ENCODE assay signal across 9 cellular contexts in the genomic region with DNA sequence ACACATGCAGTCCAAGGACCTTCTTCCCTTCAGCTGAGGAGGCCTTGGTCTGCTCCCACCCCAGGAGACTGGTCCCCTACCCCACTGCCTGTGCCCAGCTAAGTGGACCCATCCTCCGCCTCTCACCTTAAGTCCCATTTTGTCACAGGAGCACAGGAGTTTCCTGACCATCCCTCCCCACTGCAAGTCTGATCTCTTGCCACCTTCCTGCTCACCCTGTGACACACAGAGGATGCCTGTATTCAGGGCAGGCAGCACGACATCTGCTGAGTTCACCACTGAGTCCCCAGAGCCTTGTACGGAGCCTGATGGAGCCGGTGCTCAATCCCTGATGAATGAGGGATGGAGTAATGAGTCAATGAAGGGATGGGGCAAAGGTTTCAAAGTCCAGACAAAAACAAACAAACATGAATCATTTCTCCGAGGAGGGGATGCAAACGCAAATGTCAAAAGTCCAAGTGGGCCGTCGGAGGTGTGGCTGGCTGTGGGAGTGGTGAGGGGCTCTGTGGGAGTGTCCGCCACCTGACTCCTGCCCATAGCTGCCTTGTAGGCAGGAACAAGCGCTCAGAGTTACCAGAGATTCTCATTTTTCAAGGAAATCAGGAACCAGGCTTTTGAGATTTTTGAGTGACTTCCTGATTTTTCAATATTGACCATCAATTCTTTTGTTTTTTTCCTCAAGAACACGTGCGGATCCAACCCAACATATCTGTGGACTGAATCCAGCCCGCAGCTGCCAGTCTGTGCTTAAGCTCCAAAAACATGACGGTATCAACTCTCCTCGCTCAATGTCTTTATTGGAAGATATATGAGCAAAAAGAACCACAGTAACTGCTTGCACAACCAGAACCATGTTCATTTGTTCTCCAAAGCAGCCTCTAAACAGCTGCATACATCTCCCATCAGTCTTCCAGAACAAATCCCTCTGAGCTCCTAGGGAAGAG. TPM values are rescaled to one million over a fixed set of nuclear protein-coding genes. Genes with fewer than 3 reads are reported as not detected.
DNase-seq lines count a peak whose midpoint lies in the region; ATAC-seq and TF ChIP-seq lines count a peak whose summit lies in the region.
"Had no signal": no experiment of that assay in that cellular context is flagged by ENCODE, and none has a peak within 500 bp of the region (broad histone marks: within the 10 kb centered on the region; RNA-seq: fewer than 3 reads in every experiment).

No MANE protein-coding gene starts in this region.

- no peak overlapping the region for H3K56ac ChIP-seq in mesendoderm (ENCODE audit: low read length)

- H3K27me3 ChIP-seq in heart right ventricle, result no peaks in the 10 kb centered on the region
- H3K27me3 ChIP-seq in right lobe of liver, result no peaks in the 10 kb centered on the region
- H3K27me3 ChIP-seq in upper lobe of left lung, result no peaks in the 10 kb centered on the region
- no peaks in the 10 kb centered on the region for H3K27me3 ChIP-seq in mesendoderm (ENCODE audit: insufficient read depth, low read length, poor library complexity)

- H3K4me3 ChIP-seq in heart right ventricle, result no peak overlapping the region
- no peak overlapping the region for H3K4me3 ChIP-seq in right lobe of liver
- H3K4me3 ChIP-seq in upper lobe of left lung, result no peak overlapping the region
- no peak overlapping the region for H3K4me3 ChIP-seq in mesendoderm (ENCODE audit: low read length)

- intact Hi-C loops in heart right ventricle (cut with DNase I) (loop anchor here in 5 of 10 donors (5.0 to 10.0 kb wide), 4 partner anchors 33 to 128 kb away; no protein-coding TSS in a partner anchor), left ventricle myocardium superior (cut with micrococcal nuclease) (loop anchor here (10.0 kb wide), 2 partner anchors 61 to 141 kb away; no protein-coding TSS in a partner anchor), right lobe of liver (cut with DNase I) (loop anchor here (5.0 to 10.0 kb wide), 3 partner anchors 61 to 143 kb away; no protein-coding TSS in a partner anchor)

- no peaks in the 10 kb centered on the region for H3K27me3 Mint-ChIP-seq in activated CD8-positive, alpha-beta T cell treated with anti-CD3 and anti-CD28 coated beads, Interleukin-2, amount 10 ng/mL, durations not matched to agents 7 days and 5 days (ENCODE audit: low read depth)

- peaks cover 43% of the 10 kb centered on the region for H3K36me3 Mint-ChIP-seq in activated CD8-positive, alpha-beta T cell treated with anti-CD3 and anti-CD28 coated beads, Interleukin-2, amount 10 ng/mL, durations not matched to agents 7 days and 5 days (ENCODE audit: low read depth)

- no peak overlapping the region for H2AK5ac ChIP-seq in mesendoderm (ENCODE audit: low read length)

- H3K9me3 Mint-ChIP-seq in activated CD8-positive, alpha-beta T cell treated with anti-CD3 and anti-CD28 coated beads, Interleukin-2, amount 10 ng/mL, durations not matched to agents 7 days and 5 days (ENCODE audit: insufficient read depth), result no peaks in the 10 kb centered on the region

- H3K27ac ChIP-seq in heart right ventricle (peak overlapping the region in 7 of 10 donors; percentile 14 to 95 (median 89)), right lobe of liver (peak overlapping the region; percentile 45 to 87 (median 82)), upper lobe of left lung (peak overlapping the region; percentile 81 to 97 (median 86)), mesendoderm (ENCODE audit: low read depth, low read length) (no peak overlapping the region)

- TF ChIP-seq POLR2A in right lobe of liver (IDR thresholded peaks at IDR 0.05), result peak; percentile 31
- TF ChIP-seq POLR2A in upper lobe of left lung (IDR thresholded peaks at IDR 0.05), result no peak

- H3K9me3 ChIP-seq in heart right ventricle (no peaks in the 10 kb centered on the region), right lobe of liver (no peaks in the 10 kb centered on the region), upper lobe of left lung (no peaks in the 10 kb centered on the region)

- no peak overlapping the region for H3K18ac ChIP-seq in mesendoderm (ENCODE audit: low read length)

- H3K4me3 Mint-ChIP-seq in activated CD8-positive, alpha-beta T cell treated with anti-CD3 and anti-CD28 coated beads, Interleukin-2, amount 10 ng/mL, durations not matched to agents 7 days and 5 days, result peak overlapping the region; percentile 62

- H3K36me3 ChIP-seq in heart right ventricle, result peaks cover 0 to 6% (median 0%) of the 10 kb centered on the region in 9 donors
- H3K36me3 ChIP-seq in right lobe of liver, result no peaks in the 10 kb centered on the region
- H3K36me3 ChIP-seq in upper lobe of left lung, result no peaks in the 10 kb centered on the region
- no peaks in the 10 kb centered on the region for H3K36me3 ChIP-seq in mesendoderm (ENCODE audit: control insufficient read depth, insufficient read depth, low read length)

- H3K9ac ChIP-seq in mesendoderm (ENCODE audit: low read length), result no peak overlapping the region

- H4K5ac ChIP-seq in mesendoderm (ENCODE audit: low read length), result no peak overlapping the region

- H4K8ac ChIP-seq in mesendoderm (ENCODE audit: low read depth, low read length), result no peak overlapping the region

- POLR2A ChIA-PET in activated CD8-positive, alpha-beta T cell treated with anti-CD3 and anti-CD28 coated beads, Interleukin-2, amount 10 ng/mL, durations not matched to agents 7 days and 5 days (lab: Charles Lee), result interaction anchor here (0.8 kb wide), 1 partner anchor 67 kb away, joined by 3 read pairs; no protein-coding TSS in a partner anchor

- no peak for TF ChIP-seq CTCF in heart right ventricle (IDR thresholded peaks at IDR 0.05)
- TF ChIP-seq CTCF in right lobe of liver (IDR thresholded peaks at IDR 0.05), result no peak
- no peak for TF ChIP-seq CTCF in upper lobe of left lung (IDR thresholded peaks at IDR 0.05)

- H3K4ac ChIP-seq in mesendoderm (ENCODE audit: low read depth, low read length), result no peak overlapping the region

- H2BK5ac ChIP-seq in mesendoderm (ENCODE audit: low read length), result no peak overlapping the region

- H3K4me1 ChIP-seq in heart right ventricle, result peaks cover 16 to 91% (median 83%) of the 10 kb centered on the region in 9 donors
- peaks cover 0 to 70% (median 50%) of the 10 kb centered on the region in 4 donors for H3K4me1 ChIP-seq in right lobe of liver
- peaks cover 79 to 92% (median 84%) of the 10 kb centered on the region in 4 donors for H3K4me1 ChIP-seq in upper lobe of left lung
- H3K4me1 ChIP-seq in mesendoderm (ENCODE audit: control insufficient read depth, low read depth, low read length), result peaks cover 12% of the 10 kb centered on the region

- no peak overlapping the region for H3K4me2 ChIP-seq in mesendoderm (ENCODE audit: low read length)

- DNase-seq in heart right ventricle (no peak), left ventricle myocardium superior (no peak), right lobe of liver (peak; percentile 82 to 88 (median 82)), upper lobe of left lung (no peak), mesendoderm (no peak), retina (no peak)
- DNase-seq in activated CD8-positive, alpha-beta T cell treated with anti-CD3 and anti-CD28 coated beads, Interleukin-2, amount 10 ng/mL, durations not matched to agents 7 days and 5 days, result no peak

- 82 to 86% methylated on average over 15 of the region's 15 CpGs for WGBS in heart right ventricle, 2 donors
- 39% methylated on average over 15 of the region's 15 CpGs for WGBS in right lobe of liver (ENCODE audit: insufficient coverage, low coverage, low lambda C conversion rate, missing lambda C conversion rate)
- 71 to 78% methylated on average over 15 of the region's 15 CpGs for WGBS in upper lobe of left lung, 2 donors
- no CpG with 5 or more reads among the region's 15 CpGs for WGBS in mesendoderm (ENCODE audit: extremely low coverage, insufficient coverage, low lambda C conversion rate)

- H3K27ac Mint-ChIP-seq in activated CD8-positive, alpha-beta T cell treated with anti-CD3 and anti-CD28 coated beads, Interleukin-2, amount 10 ng/mL, durations not matched to agents 7 days and 5 days, result peak overlapping the region; percentile 95

- H3K23ac ChIP-seq in mesendoderm (ENCODE audit: low read length), result no peak overlapping the region

- no peak for TF ChIP-seq EP300 in upper lobe of left lung (IDR thresholded peaks at IDR 0.05)

- CTCF ChIA-PET in activated CD8-positive, alpha-beta T cell treated with anti-CD3 and anti-CD28 coated beads, Interleukin-2, amount 10 ng/mL, durations not matched to agents 7 days and 5 days (lab: Charles Lee), result interaction anchor here (1.0 to 2.8 kb wide), 5 partner anchors 8 to 144 kb away, joined by 4 to 14 read pairs (median 7); no protein-coding TSS in a partner anchor

- H2BK120ac ChIP-seq in mesendoderm (ENCODE audit: low read depth, low read length), result no peak overlapping the region

- no peak overlapping the region for H2BK15ac ChIP-seq in mesendoderm (replicated peaks; ENCODE audit: low read depth)

- peaks cover 83% of the 10 kb centered on the region for H3K4me1 Mint-ChIP-seq in activated CD8-positive, alpha-beta T cell treated with anti-CD3 and anti-CD28 coated beads, Interleukin-2, amount 10 ng/mL, durations not matched to agents 7 days and 5 days (ENCODE audit: low read depth)

- peaks cover 26% of the 10 kb centered on the region for H3K79me1 ChIP-seq in mesendoderm (ENCODE audit: low read length)

- ATAC-seq in heart right ventricle (no peak), left ventricle myocardium superior (no peak), right lobe of liver (peak; percentile 46 to 73 (median 66)), upper lobe of left lung (ENCODE audit: low FRiP score in 2 of 2) (no peak), HG03139 (IDR thresholded peaks at IDR 0.05; ENCODE audit: unreplicated experiment) (no peak)
- no peak for ATAC-seq in activated CD8-positive, alpha-beta T cell treated with anti-CD3 and anti-CD28 coated beads, Interleukin-2, amount 10 ng/mL, durations not matched to agents 7 days and 5 days
- ATAC-seq: activated CD4-positive, CD25-positive, alpha-beta regulatory T cell treated with anti-CD3 and anti-CD28 coated beads, Interleukin-2, amount 50 U/mL, for 24 hours had no signal

- peaks cover 69% of the 10 kb centered on the region for H3K79me2 ChIP-seq in mesendoderm (ENCODE audit: control insufficient read depth, insufficient read depth, low read length)

RNA-seq across cellular contexts. Expression of a gene that starts 4.4 kb away (rescaled TPM):
- total RNA-seq in heart right ventricle (100 to 1,000 TPM in 7 of 10 donors, 10 to 100 TPM in 3; 84.0 to 135 (median 120) TPM), left ventricle myocardium superior (156 TPM), right lobe of liver (10 to 100 TPM; 22.9 to 53.6 (median 30.2) TPM), upper lobe of left lung (100 to 1,000 TPM in 2 of 6 donors, 10 to 100 TPM in 4; 82.8 to 161 (median 96.8) TPM)
- 10 to 100 TPM; 39.6 to 39.9 TPM for polyA plus RNA-seq in heart right ventricle
- 100 to 1,000 TPM; 128 TPM for total RNA-seq in activated CD8-positive, alpha-beta T cell treated with anti-CD3 and anti-CD28 coated beads, Interleukin-2, amount 10 ng/mL, durations not matched to agents 7 days and 5 days
- polyA plus RNA-seq in mesendoderm (2013, experiment 1 of 2), result 43.2 TPM
- 44.5 TPM for polyA plus RNA-seq in mesendoderm (2013, experiment 2 of 2)

Comparison
In these comparisons a context has a peak if more than half of its experiments do, and no peak if none do; other contexts are left out.
1. ATAC-seq: peak in right lobe of liver (4 of 4); none in heart right ventricle (0 of 8), left ventricle myocardium superior (single experiment), activated CD8-positive, alpha-beta T cell treated with anti-CD3 and anti-CD28 coated beads, Interleukin-2, amount 10 ng/mL, durations not matched to agents 7 days and 5 days (single experiment), upper lobe of left lung (0 of 2) and HG03139 (single experiment).
2. DNase-seq: peak in right lobe of liver (3 of 3); none in heart right ventricle (0 of 2), left ventricle myocardium superior (single experiment), activated CD8-positive, alpha-beta T cell treated with anti-CD3 and anti-CD28 coated beads, Interleukin-2, amount 10 ng/mL, durations not matched to agents 7 days and 5 days (single experiment), upper lobe of left lung (0 of 2), mesendoderm (single experiment) and retina (single experiment).